Comparison of ENCODE assay signal across 13 cellular contexts in genomic region chr2:6975988-6976387, GRCh38. TPM values are rescaled to one million over a fixed set of nuclear protein-coding genes. Genes with fewer than 3 reads are reported as not detected.
A peak's percentile ranks its signal among the peaks of the same experiment; 100 is the strongest.
DNase-seq lines count a peak whose midpoint lies in the region; ATAC-seq and TF ChIP-seq lines count a peak whose summit lies in the region.
"Had no signal": no experiment of that assay in that cellular context is flagged by ENCODE, and none has a peak within 500 bp of the region (broad histone marks: within the 10 kb centered on the region; RNA-seq: fewer than 3 reads in every experiment).

No MANE protein-coding gene starts in this region.

- no peak overlapping the region for H3K27ac ChIP-seq in right lobe of liver
- H3K27ac ChIP-seq in colonic mucosa: no peak overlapping the region
- H3K27ac ChIP-seq in transverse colon: no peak overlapping the region

- no peak overlapping the region for H3K4me3 ChIP-seq in choroid plexus epithelial cell (ENCODE audit: low read depth, low read length)
- no peak overlapping the region for H3K4me3 ChIP-seq in right lobe of liver
- H3K4me3 ChIP-seq in colonic mucosa: no peak overlapping the region
- H3K4me3 ChIP-seq in transverse colon: no peak overlapping the region

- peak in 3 of 4 donors; percentile 14 to 80 (median 59) for ATAC-seq in right lobe of liver
- ATAC-seq: naive thymus-derived CD4-positive, alpha-beta T cell had no signal

- in situ Hi-C loops in transverse colon (cut with MboI; ENCODE audit: low pct_ligation_motif_present in 1 of 4, low pct_unique_long_range_greater_than_20kb in 1 of 4, low sequenced_read_pairs in 3 of 4): no loop called here

- H3K36me3 ChIP-seq in right lobe of liver (no peaks in the 10 kb centered on the region), colonic mucosa (no peaks in the 10 kb centered on the region), transverse colon (no peaks in the 10 kb centered on the region)

- no peaks in the 10 kb centered on the region for H3K9me3 ChIP-seq in right lobe of liver
- H3K9me3 ChIP-seq in colonic mucosa: no peaks in the 10 kb centered on the region
- H3K9me3 ChIP-seq in transverse colon: no peaks in the 10 kb centered on the region

- 44% methylated on average over 3 of the region's 3 CpGs for WGBS in right lobe of liver (ENCODE audit: insufficient coverage, low coverage, low lambda C conversion rate, missing lambda C conversion rate)
- WGBS in transverse colon (ENCODE audit: low coverage in 1 of 2), 2 donors: 66 to 80% methylated on average over 3 of the region's 3 CpGs

- H3K4me1 ChIP-seq in right lobe of liver: no peaks in the 10 kb centered on the region
- H3K4me1 ChIP-seq in colonic mucosa: no peaks in the 10 kb centered on the region
- H3K4me1 ChIP-seq in transverse colon: peaks cover 6 to 22% (median 15%) of the 10 kb centered on the region in 4 donors

- intact Hi-C loops in right lobe of liver (cut with DNase I): no loop called here
- intact Hi-C loops in colonic mucosa (cut with DNase I): no loop called here
- intact Hi-C loops in transverse colon (cut with DNase I; ENCODE audit: low total_unique reads): no loop called here

- no peaks in the 10 kb centered on the region for H3K27me3 ChIP-seq in right lobe of liver
- H3K27me3 ChIP-seq in colonic mucosa: no peaks in the 10 kb centered on the region
- H3K27me3 ChIP-seq in transverse colon: no peaks in the 10 kb centered on the region

- no peak overlapping the region for H3K9ac ChIP-seq in colonic mucosa (ENCODE audit: low read depth in 2 of 2, low read length in 2 of 2)

- TF ChIP-seq POLR2A in right lobe of liver (IDR thresholded peaks at IDR 0.05) (no peak), transverse colon (IDR thresholded peaks at IDR 0.05) (no peak)

- TF ChIP-seq CTCF in choroid plexus epithelial cell (conservative IDR thresholded peaks at IDR 0.05; ENCODE audit: low read depth, low read length): no peak
- no peak for TF ChIP-seq CTCF in right lobe of liver (IDR thresholded peaks at IDR 0.05)
- TF ChIP-seq CTCF in colonic mucosa (IDR thresholded peaks at IDR 0.05): no peak
- no peak for TF ChIP-seq CTCF in transverse colon (IDR thresholded peaks at IDR 0.05)

- DNase-seq in HPDE6-E6E7 (ENCODE audit: extremely low spot score) (peak; percentile 41), RPMI7951 (ENCODE audit: low read depth) (peak; percentile 10), choroid plexus epithelial cell (ENCODE audit: low read depth) (peak; percentile 55), right lobe of liver (no peak), colonic mucosa (no peak), transverse colon (no peak), hepatic stellate cell (ENCODE audit: low spot score) (no peak)
- no peak for DNase-seq in activated effector memory CD4-positive, alpha-beta T cell treated with anti-CD3 and anti-CD28 coated beads, Interleukin-2, amount 50 U/mL, for 16 hours
- DNase-seq: activated CD4-positive, alpha-beta memory T cell treated with anti-CD3 and anti-CD28 coated beads, Interleukin-2, amount 10 ng/mL, durations not matched to agents 7 days and 5 days; KBM-7; naive thymus-derived CD4-positive, alpha-beta T cell; NCI-H1436; SW 1271 had no signal

- no peak for TF ChIP-seq EP300 in transverse colon (IDR thresholded peaks at IDR 0.05; ENCODE audit: low read depth)

RNA-seq across cellular contexts. Expression of gene RNF144A, which starts 58.8 kb away (rescaled TPM):
- total RNA-seq in RPMI7951 (2014; rRNA removed; shearing (Covaris generic)): 9.5 and 12.4 TPM in 2 replicates
- total RNA-seq in right lobe of liver: 1 to 10 TPM; 1.2 to 3.2 (median 2.0) TPM
- total RNA-seq in colonic mucosa: 10 to 100 TPM; 13.9 to 22.6 TPM
- total RNA-seq in transverse colon: 100 to 1,000 TPM in 2 of 4 donors, 10 to 100 TPM in 2; 24.0 to 145 (median 83.0) TPM

Comparison
In these comparisons a context has a peak if more than half of its experiments do, and no peak if none do; other contexts are left out.
1. DNase-seq: peak in HPDE6-E6E7 (single experiment), RPMI7951 (single experiment) and choroid plexus epithelial cell (single experiment); none in right lobe of liver (0 of 3), colonic mucosa (single experiment), transverse colon (single experiment), activated effector memory CD4-positive, alpha-beta T cell treated with anti-CD3 and anti-CD28 coated beads, Interleukin-2, amount 50 U/mL, for 16 hours (single experiment) and hepatic stellate cell (single experiment).